1 cellular context compared by ENCODE assay signal in the genomic region with DNA sequence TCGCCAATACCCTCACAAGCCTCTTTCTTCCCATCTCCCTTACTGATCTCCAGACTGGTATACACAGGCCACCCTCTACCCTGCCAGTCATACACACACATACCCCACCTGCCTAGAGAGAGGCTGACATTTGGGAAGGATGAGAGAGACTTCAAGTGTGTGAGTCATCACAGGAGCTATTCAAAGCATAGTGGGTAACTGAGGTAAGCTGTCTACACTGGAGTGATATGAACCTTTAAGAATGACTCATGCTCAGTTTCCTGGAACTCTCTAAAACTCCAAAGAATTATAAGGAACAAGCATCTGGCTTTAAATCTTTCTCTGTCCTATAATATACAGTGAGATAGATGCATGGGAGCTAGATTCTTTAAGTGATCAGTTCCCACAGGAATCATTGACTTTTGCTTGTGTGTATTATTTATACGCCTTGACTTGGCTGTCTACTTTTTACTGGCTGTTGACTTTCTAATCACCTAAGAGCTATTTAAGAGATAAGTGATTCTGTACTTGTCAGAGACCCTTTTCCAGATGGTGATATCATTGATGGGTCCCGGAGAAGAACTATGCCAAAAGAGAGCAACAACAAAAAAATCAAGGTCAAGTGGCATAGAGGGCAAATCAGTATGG.
TF ChIP-seq lines count a peak whose summit lies in the region.

No MANE protein-coding gene starts in this region.

TF ChIP-seq in endothelial cell of umbilical vein, 7 proteins besides CTCF, POLR2A, EP300 and RAD21:
- peak; percentile 46 for TF ChIP-seq JUN (IDR thresholded peaks at IDR 0.05; ENCODE audit: borderline replicate concordance, insufficient read depth, insufficient read length, low read depth)
- TF ChIP-seq GATA2 (IDR thresholded peaks at IDR 0.05; ENCODE audit: insufficient read depth, insufficient read length, low read depth, low read length), result no peak
- TF ChIP-seq FOS (IDR thresholded peaks at IDR 0.05; ENCODE audit: borderline replicate concordance, insufficient read depth, low read length), result peak; percentile 45
